In genomic region chr7:71735961-71736556, GRCh38 we compare ENCODE assay signal across 8 cellular contexts.
A peak's percentile ranks its signal among the peaks of the same experiment; 100 is the strongest.
DNase-seq lines count a peak whose midpoint lies in the region; ATAC-seq lines count a peak whose summit lies in the region.
"Had no signal": no experiment of that assay in that cellular context is flagged by ENCODE, and none has a peak within 500 bp of the region (broad histone marks: within the 10 kb centered on the region; RNA-seq: fewer than 3 reads in every experiment).

No MANE protein-coding gene starts in this region.

- H3K27me3 Mint-ChIP-seq in activated naive CD4-positive, alpha-beta T cell treated with anti-CD3 and anti-CD28 coated beads, Interleukin-2, amount 10 ng/mL, durations not matched to agents 7 days and 5 days: no peaks in the 10 kb centered on the region

- H3K36me3 ChIP-seq in NT2/D1 (ENCODE audit: insufficient read depth, insufficient read length, low read length): no peaks in the 10 kb centered on the region

- intact Hi-C loops in head of caudate nucleus (cut with DNase I): loop anchor here (10.0 kb wide), 1 partner anchor 911 kb away; no protein-coding TSS in a partner anchor

- H3K36me3 Mint-ChIP-seq in activated naive CD4-positive, alpha-beta T cell treated with anti-CD3 and anti-CD28 coated beads, Interleukin-2, amount 10 ng/mL, durations not matched to agents 7 days and 5 days: no peaks in the 10 kb centered on the region
- H3K36me3 Mint-ChIP-seq: activated naive CD4-positive, alpha-beta T cell treated with anti-CD3 and anti-CD28 coated beads, Interleukin-2, amount 50 U/mL, for 24 hours had no signal

- ATAC-seq in HG02885 (IDR thresholded peaks at IDR 0.05; ENCODE audit: poor library complexity, unreplicated experiment) (peak; percentile 48), HG02981 (IDR thresholded peaks at IDR 0.05; ENCODE audit: unreplicated experiment) (no peak)

- H3K9me3 ChIP-seq in NT2/D1 (ENCODE audit: insufficient read depth, low read length): no peaks in the 10 kb centered on the region; the same call in 1 of the 2 replicates

- no peaks in the 10 kb centered on the region for H3K27me3 ChIP-seq in NT2/D1 (ENCODE audit: insufficient read depth, insufficient read length)

- H3K4me3 ChIP-seq in NT2/D1 (ENCODE audit: insufficient read length, low read depth): no peak overlapping the region

- peaks cover 2% of the 10 kb centered on the region for H3K9me3 Mint-ChIP-seq in activated naive CD4-positive, alpha-beta T cell treated with anti-CD3 and anti-CD28 coated beads, Interleukin-2, amount 10 ng/mL, durations not matched to agents 7 days and 5 days
- H3K9me3 Mint-ChIP-seq: activated naive CD4-positive, alpha-beta T cell treated with anti-CD3 and anti-CD28 coated beads, Interleukin-2, amount 50 U/mL, for 24 hours had no signal

- no peak overlapping the region for H3K27ac Mint-ChIP-seq in activated naive CD4-positive, alpha-beta T cell treated with anti-CD3 and anti-CD28 coated beads, Interleukin-2, amount 10 ng/mL, durations not matched to agents 7 days and 5 days
- H3K27ac Mint-ChIP-seq: activated naive CD4-positive, alpha-beta T cell treated with anti-CD3 and anti-CD28 coated beads, Interleukin-2, amount 50 U/mL, for 24 hours had no signal

- CTCF ChIA-PET in activated naive CD4-positive, alpha-beta T cell treated with anti-CD3 and anti-CD28 coated beads, Interleukin-2, amount 10 ng/mL, durations not matched to agents 7 days and 5 days (lab: Charles Lee): interaction anchor here (0.9 to 4.6 kb wide), 5 partner anchors 16 to 907 kb away, joined by 3 to 48 read pairs (median 3); no protein-coding TSS in a partner anchor

- no peak overlapping the region for H3K4me3 Mint-ChIP-seq in activated naive CD4-positive, alpha-beta T cell treated with anti-CD3 and anti-CD28 coated beads, Interleukin-2, amount 10 ng/mL, durations not matched to agents 7 days and 5 days
- H3K4me3 Mint-ChIP-seq: activated naive CD4-positive, alpha-beta T cell treated with anti-CD3 and anti-CD28 coated beads, Interleukin-2, amount 50 U/mL, for 24 hours had no signal

- H3K9ac ChIP-seq in NT2/D1 (ENCODE audit: insufficient read length, low read depth): no peak overlapping the region

- peaks cover 2% of the 10 kb centered on the region for H3K4me1 ChIP-seq in NT2/D1 (ENCODE audit: insufficient read depth, insufficient read length)

- H3K4me1 Mint-ChIP-seq in activated naive CD4-positive, alpha-beta T cell treated with anti-CD3 and anti-CD28 coated beads, Interleukin-2, amount 10 ng/mL, durations not matched to agents 7 days and 5 days: no peaks in the 10 kb centered on the region

- DNase-seq in ELR (ENCODE audit: low read depth) (peak; percentile 36), NT2/D1 (ENCODE audit: low read depth, low spot score) (peak; percentile 90), head of caudate nucleus (peak; percentile 18 to 90 (median 77)), pons (ENCODE audit: low spot score) (peak; percentile 62)
- peak; percentile 57 for DNase-seq in activated naive CD4-positive, alpha-beta T cell treated with anti-CD3 and anti-CD28 coated beads, Interleukin-2, amount 10 ng/mL, durations not matched to agents 7 days and 5 days

Comparison
In these comparisons a context has a peak if more than half of its experiments do, and no peak if none do; other contexts are left out.
1. DNase-seq: peak in every context shown above with its lines; median percentile 90 in NT2/D1; 77 in head of caudate nucleus; 62 in pons; 57 in activated naive CD4-positive, alpha-beta T cell treated with anti-CD3 and anti-CD28 coated beads, Interleukin-2, amount 10 ng/mL, durations not matched to agents 7 days and 5 days; 36 in ELR.